1 cellular context compared by ENCODE assay signal in the genomic region with DNA sequence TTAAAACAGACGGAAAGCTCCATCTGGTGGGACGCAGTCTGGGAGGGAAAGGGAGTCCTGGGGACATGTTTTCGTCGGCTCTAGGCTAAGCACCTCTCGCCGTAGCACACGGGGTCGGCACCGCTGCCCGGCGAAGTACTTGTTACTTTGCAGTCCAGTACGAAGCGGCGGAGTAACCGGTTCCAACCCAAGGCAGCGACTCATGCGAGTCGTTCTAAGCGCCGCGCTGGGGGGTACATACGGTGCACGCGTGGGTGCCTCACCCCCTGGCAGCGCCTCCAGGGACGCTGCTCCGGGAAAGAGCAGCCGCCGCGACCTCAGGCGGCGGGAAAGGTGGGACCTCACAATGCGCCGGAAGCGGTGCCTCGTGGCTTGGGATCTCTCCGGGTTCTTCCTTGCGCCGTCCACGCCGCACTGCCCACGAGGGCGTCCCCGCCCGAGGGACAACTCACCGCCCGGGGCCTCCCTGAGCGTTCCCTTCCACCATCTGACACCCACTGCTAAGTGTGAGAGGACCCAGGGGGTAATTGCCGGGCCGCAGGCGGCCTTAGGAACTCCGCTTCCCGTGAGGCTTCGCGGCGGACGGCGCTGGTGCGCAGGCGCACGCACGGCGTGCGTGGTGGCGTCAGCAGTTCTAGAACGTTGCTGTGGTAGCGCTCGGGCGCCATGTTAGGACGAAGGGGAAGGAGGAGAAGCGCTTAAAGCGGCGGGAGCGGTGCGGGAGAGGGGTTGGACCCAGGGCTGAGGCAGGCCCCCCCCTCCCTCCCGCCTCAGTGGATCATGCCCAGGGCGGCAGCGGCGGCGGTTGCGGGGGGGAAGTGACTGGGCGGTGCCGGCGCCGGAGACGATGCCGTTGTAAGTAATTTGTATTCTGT.
TF ChIP-seq lines count a peak whose summit lies in the region.

A gene (plus strand): TSS at position 637 of the 875 bp plus-strand sequence. CDS start 211 bp downstream, at position 848.

TF ChIP-seq in HEK293, 187 proteins besides CTCF, POLR2A, EP300 and RAD21 (continued from another document and continues in another):
- TF ChIP-seq, protein P1, sequence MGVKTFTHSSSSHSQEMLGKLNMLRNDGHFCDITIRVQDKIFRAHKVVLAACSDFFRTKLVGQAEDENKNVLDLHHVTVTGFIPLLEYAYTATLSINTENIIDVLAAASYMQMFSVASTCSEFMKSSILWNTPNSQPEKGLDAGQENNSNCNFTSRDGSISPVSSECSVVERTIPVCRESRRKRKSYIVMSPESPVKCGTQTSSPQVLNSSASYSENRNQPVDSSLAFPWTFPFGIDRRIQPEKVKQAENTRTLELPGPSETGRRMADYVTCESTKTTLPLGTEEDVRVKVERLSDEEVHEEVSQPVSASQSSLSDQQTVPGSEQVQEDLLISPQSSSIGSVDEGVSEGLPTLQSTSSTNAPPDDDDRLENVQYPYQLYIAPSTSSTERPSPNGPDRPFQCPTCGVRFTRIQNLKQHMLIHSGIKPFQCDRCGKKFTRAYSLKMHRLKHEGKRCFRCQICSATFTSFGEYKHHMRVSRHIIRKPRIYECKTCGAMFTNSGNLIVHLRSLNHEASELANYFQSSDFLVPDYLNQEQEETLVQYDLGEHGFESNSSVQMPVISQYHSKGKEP (tag by site-specific recombination; IDR thresholded peaks at IDR 0.05), result no peak
- TF ChIP-seq KLF9 (tag by site-specific recombination; IDR thresholded peaks at IDR 0.05; ENCODE audit: low read depth) (peak; percentile 13; the same call in 1 of the 2 replicates), ZNF785 (tag by site-specific recombination; IDR thresholded peaks at IDR 0.05) (no peak), GLI2 (tag by site-specific recombination; IDR thresholded peaks at IDR 0.05; ENCODE audit: borderline replicate concordance, low read depth) (no peak), ZNF549 (tag by site-specific recombination; IDR thresholded peaks at IDR 0.05) (no peak), ZNF623 (tag by site-specific recombination; IDR thresholded peaks at IDR 0.05) (no peak), ZNF423 (tag by site-specific recombination; IDR thresholded peaks at IDR 0.05) (peak; percentile 99), TRIM28 (IDR thresholded peaks at IDR 0.05; ENCODE audit: borderline replicate concordance, low read length) (no peak), OVOL3 (tag by site-specific recombination; IDR thresholded peaks at IDR 0.05) (no peak), ZNF214 (tag by site-specific recombination; IDR thresholded peaks at IDR 0.05; ENCODE audit: borderline replicate concordance) (no peak), ZNF843 (tag by site-specific recombination; IDR thresholded peaks at IDR 0.05) (peak; percentile 57; the same call in 1 of the 2 replicates), ZNF132 (tag by site-specific recombination; IDR thresholded peaks at IDR 0.05; ENCODE audit: borderline replicate concordance) (no peak), EGR2 (tag by site-specific recombination; IDR thresholded peaks at IDR 0.05; ENCODE audit: low read depth) (peak; percentile 56; the same call in 1 of the 2 replicates), ZNF311 (tag by site-specific recombination; IDR thresholded peaks at IDR 0.05; ENCODE audit: borderline replicate concordance) (no peak), ZNF658 (tag by site-specific recombination; IDR thresholded peaks at IDR 0.05) (no peak), HOXC10 (CRISPR knock-in tag; IDR thresholded peaks at IDR 0.05) (0 out of 2 replicates have a peak, but pooled peaks have one; percentile 83), ZNF391 (tag by site-specific recombination; IDR thresholded peaks at IDR 0.05; ENCODE audit: borderline replicate concordance, low read depth) (no peak), MYNN (tag by site-specific recombination; IDR thresholded peaks at IDR 0.05; ENCODE audit: borderline replicate concordance) (no peak), ZFP41 (tag by site-specific recombination; IDR thresholded peaks at IDR 0.05; ENCODE audit: borderline replicate concordance) (no peak), ZNF366 (tag by site-specific recombination; conservative IDR thresholded peaks at IDR 0.05) (no peak), HOXA7 (CRISPR knock-in tag; IDR thresholded peaks at IDR 0.05; ENCODE audit: borderline replicate concordance) (no peak), KLF8 (tag by site-specific recombination; IDR thresholded peaks at IDR 0.05) (peak; percentile 40), ZEB2 (tag by site-specific recombination; IDR thresholded peaks at IDR 0.05) (peak; percentile 79), GLI4 (tag by site-specific recombination; IDR thresholded peaks at IDR 0.05) (no peak), SCRT2 (tag by site-specific recombination; IDR thresholded peaks at IDR 0.05) (peak; percentile 67), ZNF768 (tag by site-specific recombination; IDR thresholded peaks at IDR 0.05) (no peak), ZNF223 (tag by site-specific recombination; IDR thresholded peaks at IDR 0.05) (no peak), ZNF560 (tag by site-specific recombination; IDR thresholded peaks at IDR 0.05; ENCODE audit: borderline replicate concordance) (no peak), ZNF558 (tag by site-specific recombination; IDR thresholded peaks at IDR 0.05) (no peak), ZNF169 (tag by site-specific recombination; IDR thresholded peaks at IDR 0.05) (no peak), ZNF335 (tag by site-specific recombination; conservative IDR thresholded peaks at IDR 0.05) (peak; percentile 97), ZNF76 (tag by site-specific recombination; IDR thresholded peaks at IDR 0.05; ENCODE audit: borderline replicate concordance, low read depth) (peak; percentile 93), ZNF146 (tag by site-specific recombination; IDR thresholded peaks at IDR 0.05) (no peak), ZNF529 (tag by site-specific recombination; IDR thresholded peaks at IDR 0.05; ENCODE audit: insufficient replicate concordance) (no peak), SALL2 (tag by site-specific recombination; IDR thresholded peaks at IDR 0.05; ENCODE audit: borderline replicate concordance) (no peak)
- TF ChIP-seq, protein P2, sequence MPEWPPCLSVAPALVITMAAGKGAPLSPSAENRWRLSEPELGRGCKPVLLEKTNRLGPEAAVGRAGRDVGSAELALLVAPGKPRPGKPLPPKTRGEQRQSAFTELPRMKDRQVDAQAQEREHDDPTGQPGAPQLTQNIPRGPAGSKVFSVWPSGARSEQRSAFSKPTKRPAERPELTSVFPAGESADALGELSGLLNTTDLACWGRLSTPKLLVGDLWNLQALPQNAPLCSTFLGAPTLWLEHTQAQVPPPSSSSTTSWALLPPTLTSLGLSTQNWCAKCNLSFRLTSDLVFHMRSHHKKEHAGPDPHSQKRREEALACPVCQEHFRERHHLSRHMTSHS (tag by site-specific recombination; IDR thresholded peaks at IDR 0.05), result no peak
- TF ChIP-seq, protein P3, sequence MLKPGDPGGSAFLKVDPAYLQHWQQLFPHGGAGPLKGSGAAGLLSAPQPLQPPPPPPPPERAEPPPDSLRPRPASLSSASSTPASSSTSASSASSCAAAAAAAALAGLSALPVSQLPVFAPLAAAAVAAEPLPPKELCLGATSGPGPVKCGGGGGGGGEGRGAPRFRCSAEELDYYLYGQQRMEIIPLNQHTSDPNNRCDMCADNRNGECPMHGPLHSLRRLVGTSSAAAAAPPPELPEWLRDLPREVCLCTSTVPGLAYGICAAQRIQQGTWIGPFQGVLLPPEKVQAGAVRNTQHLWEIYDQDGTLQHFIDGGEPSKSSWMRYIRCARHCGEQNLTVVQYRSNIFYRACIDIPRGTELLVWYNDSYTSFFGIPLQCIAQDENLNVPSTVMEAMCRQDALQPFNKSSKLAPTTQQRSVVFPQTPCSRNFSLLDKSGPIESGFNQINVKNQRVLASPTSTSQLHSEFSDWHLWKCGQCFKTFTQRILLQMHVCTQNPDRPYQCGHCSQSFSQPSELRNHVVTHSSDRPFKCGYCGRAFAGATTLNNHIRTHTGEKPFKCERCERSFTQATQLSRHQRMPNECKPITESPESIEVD (tag by site-specific recombination; IDR thresholded peaks at IDR 0.05), result no peak
- TF ChIP-seq, protein P4, sequence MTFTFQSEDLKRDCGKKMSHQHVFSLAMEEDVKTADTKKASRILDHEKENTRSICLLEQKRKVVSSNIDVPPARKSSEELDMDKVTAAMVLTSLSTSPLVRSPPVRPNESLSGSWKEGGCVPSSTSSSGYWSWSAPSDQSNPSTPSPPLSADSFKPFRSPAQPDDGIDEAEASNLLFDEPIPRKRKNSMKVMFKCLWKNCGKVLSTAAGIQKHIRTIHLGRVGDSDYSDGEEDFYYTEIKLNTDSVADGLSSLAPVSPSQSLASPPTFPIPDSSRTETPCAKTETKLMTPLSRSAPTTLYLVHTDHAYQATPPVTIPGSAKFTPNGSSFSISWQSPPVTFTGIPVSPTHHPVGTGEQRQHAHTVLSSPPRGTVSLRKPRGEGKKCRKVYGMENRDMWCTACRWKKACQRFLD (tag by site-specific recombination; IDR thresholded peaks at IDR 0.05), result no peak
- TF ChIP-seq, protein P5, sequence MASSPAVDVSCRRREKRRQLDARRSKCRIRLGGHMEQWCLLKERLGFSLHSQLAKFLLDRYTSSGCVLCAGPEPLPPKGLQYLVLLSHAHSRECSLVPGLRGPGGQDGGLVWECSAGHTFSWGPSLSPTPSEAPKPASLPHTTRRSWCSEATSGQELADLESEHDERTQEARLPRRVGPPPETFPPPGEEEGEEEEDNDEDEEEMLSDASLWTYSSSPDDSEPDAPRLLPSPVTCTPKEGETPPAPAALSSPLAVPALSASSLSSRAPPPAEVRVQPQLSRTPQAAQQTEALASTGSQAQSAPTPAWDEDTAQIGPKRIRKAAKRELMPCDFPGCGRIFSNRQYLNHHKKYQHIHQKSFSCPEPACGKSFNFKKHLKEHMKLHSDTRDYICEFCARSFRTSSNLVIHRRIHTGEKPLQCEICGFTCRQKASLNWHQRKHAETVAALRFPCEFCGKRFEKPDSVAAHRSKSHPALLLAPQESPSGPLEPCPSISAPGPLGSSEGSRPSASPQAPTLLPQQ (tag by site-specific recombination; IDR thresholded peaks at IDR 0.05), result peak; percentile 100
- TF ChIP-seq, protein P6, sequence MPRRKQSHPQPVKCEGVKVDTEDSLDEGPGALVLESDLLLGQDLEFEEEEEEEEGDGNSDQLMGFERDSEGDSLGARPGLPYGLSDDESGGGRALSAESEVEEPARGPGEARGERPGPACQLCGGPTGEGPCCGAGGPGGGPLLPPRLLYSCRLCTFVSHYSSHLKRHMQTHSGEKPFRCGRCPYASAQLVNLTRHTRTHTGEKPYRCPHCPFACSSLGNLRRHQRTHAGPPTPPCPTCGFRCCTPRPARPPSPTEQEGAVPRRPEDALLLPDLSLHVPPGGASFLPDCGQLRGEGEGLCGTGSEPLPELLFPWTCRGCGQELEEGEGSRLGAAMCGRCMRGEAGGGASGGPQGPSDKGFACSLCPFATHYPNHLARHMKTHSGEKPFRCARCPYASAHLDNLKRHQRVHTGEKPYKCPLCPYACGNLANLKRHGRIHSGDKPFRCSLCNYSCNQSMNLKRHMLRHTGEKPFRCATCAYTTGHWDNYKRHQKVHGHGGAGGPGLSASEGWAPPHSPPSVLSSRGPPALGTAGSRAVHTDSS (tag by site-specific recombination; IDR thresholded peaks at IDR 0.05), result no peak
- TF ChIP-seq, protein P7, sequence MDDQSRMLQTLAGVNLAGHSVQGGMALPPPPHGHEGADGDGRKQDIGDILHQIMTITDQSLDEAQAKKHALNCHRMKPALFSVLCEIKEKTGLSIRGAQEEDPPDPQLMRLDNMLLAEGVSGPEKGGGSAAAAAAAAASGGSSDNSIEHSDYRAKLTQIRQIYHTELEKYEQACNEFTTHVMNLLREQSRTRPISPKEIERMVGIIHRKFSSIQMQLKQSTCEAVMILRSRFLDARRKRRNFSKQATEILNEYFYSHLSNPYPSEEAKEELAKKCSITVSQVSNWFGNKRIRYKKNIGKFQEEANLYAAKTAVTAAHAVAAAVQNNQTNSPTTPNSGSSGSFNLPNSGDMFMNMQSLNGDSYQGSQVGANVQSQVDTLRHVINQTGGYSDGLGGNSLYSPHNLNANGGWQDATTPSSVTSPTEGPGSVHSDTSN (CRISPR knock-in tag; IDR thresholded peaks at IDR 0.05), result no peak
- TF ChIP-seq, protein P8, sequence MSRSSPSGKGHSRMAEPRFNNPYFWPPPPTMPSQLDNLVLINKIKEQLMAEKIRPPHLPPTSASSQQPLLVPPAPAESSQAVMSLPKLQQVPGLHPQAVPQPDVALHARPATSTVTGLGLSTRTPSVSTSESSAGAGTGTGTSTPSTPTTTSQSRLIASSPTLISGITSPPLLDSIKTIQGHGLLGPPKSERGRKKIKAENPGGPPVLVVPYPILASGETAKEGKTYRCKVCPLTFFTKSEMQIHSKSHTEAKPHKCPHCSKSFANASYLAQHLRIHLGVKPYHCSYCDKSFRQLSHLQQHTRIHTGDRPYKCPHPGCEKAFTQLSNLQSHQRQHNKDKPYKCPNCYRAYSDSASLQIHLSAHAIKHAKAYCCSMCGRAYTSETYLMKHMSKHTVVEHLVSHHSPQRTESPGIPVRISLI (tag by site-specific recombination; IDR thresholded peaks at IDR 0.05), result no peak
- TF ChIP-seq, protein P9, sequence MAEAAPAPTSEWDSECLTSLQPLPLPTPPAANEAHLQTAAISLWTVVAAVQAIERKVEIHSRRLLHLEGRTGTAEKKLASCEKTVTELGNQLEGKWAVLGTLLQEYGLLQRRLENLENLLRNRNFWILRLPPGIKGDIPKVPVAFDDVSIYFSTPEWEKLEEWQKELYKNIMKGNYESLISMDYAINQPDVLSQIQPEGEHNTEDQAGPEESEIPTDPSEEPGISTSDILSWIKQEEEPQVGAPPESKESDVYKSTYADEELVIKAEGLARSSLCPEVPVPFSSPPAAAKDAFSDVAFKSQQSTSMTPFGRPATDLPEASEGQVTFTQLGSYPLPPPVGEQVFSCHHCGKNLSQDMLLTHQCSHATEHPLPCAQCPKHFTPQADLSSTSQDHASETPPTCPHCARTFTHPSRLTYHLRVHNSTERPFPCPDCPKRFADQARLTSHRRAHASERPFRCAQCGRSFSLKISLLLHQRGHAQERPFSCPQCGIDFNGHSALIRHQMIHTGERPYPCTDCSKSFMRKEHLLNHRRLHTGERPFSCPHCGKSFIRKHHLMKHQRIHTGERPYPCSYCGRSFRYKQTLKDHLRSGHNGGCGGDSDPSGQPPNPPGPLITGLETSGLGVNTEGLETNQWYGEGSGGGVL (tag by site-specific recombination; IDR thresholded peaks at IDR 0.05), result peak; percentile 95
- TF ChIP-seq, protein P10, sequence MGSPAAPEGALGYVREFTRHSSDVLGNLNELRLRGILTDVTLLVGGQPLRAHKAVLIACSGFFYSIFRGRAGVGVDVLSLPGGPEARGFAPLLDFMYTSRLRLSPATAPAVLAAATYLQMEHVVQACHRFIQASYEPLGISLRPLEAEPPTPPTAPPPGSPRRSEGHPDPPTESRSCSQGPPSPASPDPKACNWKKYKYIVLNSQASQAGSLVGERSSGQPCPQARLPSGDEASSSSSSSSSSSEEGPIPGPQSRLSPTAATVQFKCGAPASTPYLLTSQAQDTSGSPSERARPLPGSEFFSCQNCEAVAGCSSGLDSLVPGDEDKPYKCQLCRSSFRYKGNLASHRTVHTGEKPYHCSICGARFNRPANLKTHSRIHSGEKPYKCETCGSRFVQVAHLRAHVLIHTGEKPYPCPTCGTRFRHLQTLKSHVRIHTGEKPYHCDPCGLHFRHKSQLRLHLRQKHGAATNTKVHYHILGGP (tag by site-specific recombination; IDR thresholded peaks at IDR 0.05), result no peak
- TF ChIP-seq, protein P11, sequence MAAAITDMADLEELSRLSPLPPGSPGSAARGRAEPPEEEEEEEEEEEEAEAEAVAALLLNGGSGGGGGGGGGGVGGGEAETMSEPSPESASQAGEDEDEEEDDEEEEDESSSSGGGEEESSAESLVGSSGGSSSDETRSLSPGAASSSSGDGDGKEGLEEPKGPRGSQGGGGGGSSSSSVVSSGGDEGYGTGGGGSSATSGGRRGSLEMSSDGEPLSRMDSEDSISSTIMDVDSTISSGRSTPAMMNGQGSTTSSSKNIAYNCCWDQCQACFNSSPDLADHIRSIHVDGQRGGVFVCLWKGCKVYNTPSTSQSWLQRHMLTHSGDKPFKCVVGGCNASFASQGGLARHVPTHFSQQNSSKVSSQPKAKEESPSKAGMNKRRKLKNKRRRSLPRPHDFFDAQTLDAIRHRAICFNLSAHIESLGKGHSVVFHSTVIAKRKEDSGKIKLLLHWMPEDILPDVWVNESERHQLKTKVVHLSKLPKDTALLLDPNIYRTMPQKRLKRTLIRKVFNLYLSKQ (tag by site-specific recombination; IDR thresholded peaks at IDR 0.05; ENCODE audit: borderline replicate concordance), result no peak
